In genomic region chr7:152669758-152670157, GRCh38 we compare ENCODE assay signal across 28 cellular contexts.
"Had no signal": no experiment of that assay in that cellular context is flagged by ENCODE, and none has a peak within 500 bp of the region (broad histone marks: within the 10 kb centered on the region; RNA-seq: fewer than 3 reads in every experiment).

No MANE protein-coding gene starts in this region.

- H3K36me3 ChIP-seq: ascending aorta, breast epithelium, cardiac muscle cell, colonic mucosa, gastrocnemius medialis had no signal

- H3K27me3 ChIP-seq: ascending aorta, breast epithelium, cardiac muscle cell, colonic mucosa, foreskin keratinocyte, gastrocnemius medialis had no signal

- H3K4me3 Mint-ChIP-seq: activated CD4-positive, alpha-beta memory T cell treated with anti-CD3 and anti-CD28 coated beads, Interleukin-2, amount 10 ng/mL, durations not matched to agents 7 days and 5 days; activated CD4-positive, alpha-beta T cell treated with anti-CD3 and anti-CD28 coated beads, Interleukin-2, amount 10 ng/mL, durations not matched to agents 7 days and 5 days; activated naive CD4-positive, alpha-beta T cell treated with anti-CD3 and anti-CD28 coated beads, Interleukin-2, amount 10 ng/mL, durations not matched to agents 7 days and 5 days; activated naive CD8-positive, alpha-beta T cell treated with anti-CD3 and anti-CD28 coated beads, Interleukin-2, amount 10 ng/mL, durations not matched to agents 7 days and 5 days; activated T-cell treated with anti-CD3 and anti-CD28 coated beads, Interleukin-2, amount 50 U/mL, for 24 hours; activated T-cell treated with anti-CD3 and anti-CD28 coated beads, Interleukin-2, amount 50 U/mL, for 72 hours; brain; endodermal cell had no signal

- H3K27me3 Mint-ChIP-seq: activated CD4-positive, alpha-beta memory T cell treated with anti-CD3 and anti-CD28 coated beads, Interleukin-2, amount 10 ng/mL, durations not matched to agents 7 days and 5 days; activated CD4-positive, alpha-beta T cell treated with anti-CD3 and anti-CD28 coated beads, Interleukin-2, amount 10 ng/mL, durations not matched to agents 7 days and 5 days; activated naive CD4-positive, alpha-beta T cell treated with anti-CD3 and anti-CD28 coated beads, Interleukin-2, amount 10 ng/mL, durations not matched to agents 7 days and 5 days; activated naive CD8-positive, alpha-beta T cell treated with anti-CD3 and anti-CD28 coated beads, Interleukin-2, amount 10 ng/mL, durations not matched to agents 7 days and 5 days; activated T-cell treated with anti-CD3 and anti-CD28 coated beads, Interleukin-2, amount 50 U/mL, for 24 hours; brain had no signal

- H3K27ac ChIP-seq: ascending aorta, breast epithelium, cardiac muscle cell, colonic mucosa, foreskin keratinocyte, gastrocnemius medialis had no signal

- H3K9me3 Mint-ChIP-seq: activated CD4-positive, alpha-beta memory T cell treated with anti-CD3 and anti-CD28 coated beads, Interleukin-2, amount 10 ng/mL, durations not matched to agents 7 days and 5 days; activated CD4-positive, alpha-beta T cell treated with anti-CD3 and anti-CD28 coated beads, Interleukin-2, amount 10 ng/mL, durations not matched to agents 7 days and 5 days; activated naive CD4-positive, alpha-beta T cell treated with anti-CD3 and anti-CD28 coated beads, Interleukin-2, amount 10 ng/mL, durations not matched to agents 7 days and 5 days; activated naive CD4-positive, alpha-beta T cell treated with anti-CD3 and anti-CD28 coated beads, Interleukin-2, amount 50 U/mL, for 72 hours; activated naive CD8-positive, alpha-beta T cell treated with anti-CD3 and anti-CD28 coated beads, Interleukin-2, amount 10 ng/mL, durations not matched to agents 7 days and 5 days; activated T-cell treated with anti-CD3 and anti-CD28 coated beads, Interleukin-2, amount 50 U/mL, for 24 hours; activated T-cell treated with anti-CD3 and anti-CD28 coated beads, Interleukin-2, amount 50 U/mL, for 72 hours; brain; endodermal cell had no signal

- DNase-seq: activated CD4-positive, alpha-beta memory T cell treated with anti-CD3 and anti-CD28 coated beads, Interleukin-2, amount 10 ng/mL, durations not matched to agents 7 days and 5 days; activated CD4-positive, alpha-beta T cell treated with anti-CD3 and anti-CD28 coated beads for 1 hour; activated CD4-positive, alpha-beta T cell treated with anti-CD3 and anti-CD28 coated beads for 4 hours; activated CD4-positive, alpha-beta T cell treated with anti-CD3 and anti-CD28 coated beads, Interleukin-2, amount 10 ng/mL, durations not matched to agents 7 days and 5 days; activated CD4-positive, alpha-beta T cell treated with anti-CD3 and anti-CD28 coated beads, Interleukin-2, amount 50 U/mL, for 4 hours; activated CD8-positive, alpha-beta memory T cell treated with anti-CD3 and anti-CD28 coated beads, Interleukin-2, amount 50 U/mL, for 48 hours; activated gamma-delta T cell; activated naive CD4-positive, alpha-beta T cell; activated naive CD4-positive, alpha-beta T cell treated with anti-CD3 and anti-CD28 coated beads, Interleukin-2, amount 10 ng/mL, durations not matched to agents 7 days and 5 days; activated naive CD8-positive, alpha-beta T cell treated with anti-CD3 and anti-CD28 coated beads, Interleukin-2, amount 10 ng/mL, durations not matched to agents 7 days and 5 days; activated T-cell treated with anti-CD3 and anti-CD28 coated beads for 4 hours; activated T-cell treated with anti-CD3 and anti-CD28 coated beads, Interleukin-2, amount 50 U/mL, for 24 hours; activated T-cell treated with anti-CD3 and anti-CD28 coated beads, Interleukin-2, amount 50 U/mL, for 72 hours; central memory CD4-positive, alpha-beta T cell; cerebellar nuclear complex; colonic mucosa; effector memory CD4-positive, alpha-beta T cell; endodermal cell; foreskin keratinocyte; gastrocnemius medialis; glutamatergic neuron; T-helper 2 cell had no signal

- H3K27ac Mint-ChIP-seq: activated CD4-positive, alpha-beta memory T cell treated with anti-CD3 and anti-CD28 coated beads, Interleukin-2, amount 10 ng/mL, durations not matched to agents 7 days and 5 days; activated CD4-positive, alpha-beta T cell treated with anti-CD3 and anti-CD28 coated beads, Interleukin-2, amount 10 ng/mL, durations not matched to agents 7 days and 5 days; activated naive CD4-positive, alpha-beta T cell treated with anti-CD3 and anti-CD28 coated beads, Interleukin-2, amount 10 ng/mL, durations not matched to agents 7 days and 5 days; activated naive CD4-positive, alpha-beta T cell treated with anti-CD3 and anti-CD28 coated beads, Interleukin-2, amount 50 U/mL, for 72 hours; activated naive CD8-positive, alpha-beta T cell treated with anti-CD3 and anti-CD28 coated beads, Interleukin-2, amount 10 ng/mL, durations not matched to agents 7 days and 5 days; activated T-cell treated with anti-CD3 and anti-CD28 coated beads, Interleukin-2, amount 50 U/mL, for 24 hours; activated T-cell treated with anti-CD3 and anti-CD28 coated beads, Interleukin-2, amount 50 U/mL, for 72 hours; endodermal cell had no signal

- H3K4me1 ChIP-seq: ascending aorta, breast epithelium had no signal

- H3K9me3 ChIP-seq: ascending aorta, breast epithelium, colonic mucosa, gastrocnemius medialis had no signal

- H3K4me3 ChIP-seq: ascending aorta, breast epithelium, cardiac muscle cell, colonic mucosa, gastrocnemius medialis had no signal

- ATAC-seq: activated naive CD4-positive, alpha-beta T cell treated with anti-CD3 and anti-CD28 coated beads, Interleukin-2, amount 50 U/mL, for 72 hours; activated T-cell treated with anti-CD3 and anti-CD28 coated beads, Interleukin-2, amount 50 U/mL, for 72 hours; esophagus mucosa; foreskin keratinocyte; gastrocnemius medialis had no signal
